In the genomic region with DNA sequence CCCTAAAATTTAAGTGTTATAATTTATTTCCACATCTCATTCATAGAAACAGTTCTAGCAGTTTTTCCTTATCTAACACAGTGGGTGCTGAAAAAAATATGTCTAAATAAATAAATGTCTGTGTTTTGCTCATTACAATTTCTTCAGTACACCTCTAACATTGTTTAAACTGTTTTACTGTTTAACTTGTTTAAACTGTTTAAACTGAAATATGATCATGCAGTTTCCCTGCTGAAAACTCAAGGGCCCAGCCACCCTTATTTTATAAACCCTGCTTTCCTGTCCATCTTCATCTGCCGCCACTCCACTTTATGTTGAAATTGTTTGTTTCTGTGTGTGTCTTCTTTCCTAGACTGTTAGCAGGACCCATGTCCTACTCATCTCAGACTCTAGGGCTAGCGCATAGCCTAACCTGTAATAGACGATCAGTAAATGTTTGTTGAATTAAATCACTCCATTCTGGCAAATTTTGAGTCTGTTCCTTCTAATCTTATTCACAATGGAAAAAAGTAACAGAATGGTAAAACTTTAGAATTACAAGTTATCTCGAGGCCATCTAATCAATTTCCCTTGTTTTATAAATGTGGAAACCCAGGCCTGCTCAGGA, we compare ENCODE assay signal across 11 cellular contexts. TPM values are rescaled to one million over a fixed set of nuclear protein-coding genes. Genes with fewer than 3 reads are reported as not detected.
A peak's percentile ranks its signal among the peaks of the same experiment; 100 is the strongest.
DNase-seq lines count a peak whose midpoint lies in the region; ATAC-seq and TF ChIP-seq lines count a peak whose summit lies in the region.
"Had no signal": no experiment of that assay in that cellular context is flagged by ENCODE, and none has a peak within 500 bp of the region (broad histone marks: within the 10 kb centered on the region; RNA-seq: fewer than 3 reads in every experiment).

No MANE protein-coding gene starts in this region.

- POLR2A ChIA-PET in OCI-LY7 (lab: Charles Lee), result interaction anchor here (0.5 to 4.8 kb wide), 6 partner anchors 8 to 73 kb away, joined by 3 to 78 read pairs (median 4); a partner anchor contains a TSS

- peak overlapping the region; percentile 43 for H3K4me2 ChIP-seq in OCI-LY7 (ENCODE audit: low read length)

- H3K27me3 Mint-ChIP-seq in activated naive CD8-positive, alpha-beta T cell treated with anti-CD3 and anti-CD28 coated beads, Interleukin-2, amount 50 U/mL, for 24 hours, result peaks cover 4% of the 10 kb centered on the region

- H3K4me1 ChIP-seq in OCI-LY7 (ENCODE audit: insufficient read depth, low read length, poor library complexity, severe bottlenecking) (peaks cover 47% of the 10 kb centered on the region), SJCRH30 (peaks cover 11% of the 10 kb centered on the region)

- no peaks in the 10 kb centered on the region for H3K9me2 ChIP-seq in OCI-LY7 (ENCODE audit: insufficient read depth, low read length)

- H3K36me3 Mint-ChIP-seq in activated naive CD8-positive, alpha-beta T cell treated with anti-CD3 and anti-CD28 coated beads, Interleukin-2, amount 50 U/mL, for 24 hours (ENCODE audit: low read depth), result peaks cover 5% of the 10 kb centered on the region

- peak; percentile 27 for DNase-seq in ACHN
- DNase-seq in DMS53 treated with DMSO at 0.1 percent for 48 hours (lab: John Stamatoyannopoulos, UW; ENCODE audit: unreplicated experiment), result peak; percentile 66
- no peak for DNase-seq in OCI-LY7 (ENCODE audit: low spot score)
- DNase-seq in left lobe of liver (ENCODE audit: low spot score), result no peak
- DNase-seq in SW 1271 (lab: John Stamatoyannopoulos, UW), result no peak
- DNase-seq in SJCRH30, result no peak
- no peak for DNase-seq in hippocampal formation (lab: John Stamatoyannopoulos, UW)
- DNase-seq in activated naive CD8-positive, alpha-beta T cell treated with anti-CD3 and anti-CD28 coated beads, Interleukin-2, amount 50 U/mL, for 24 hours, result no peak
- DNase-seq: stimulated activated CD4-positive, alpha-beta T cell treated with anti-CD3 and anti-CD28 coated beads, Interleukin-2, amount 100 ng/mL, for 48 hours had no signal

- peaks cover 28% of the 10 kb centered on the region for H3K4me1 Mint-ChIP-seq in activated naive CD8-positive, alpha-beta T cell treated with anti-CD3 and anti-CD28 coated beads, Interleukin-2, amount 50 U/mL, for 24 hours

- H3K36me3 ChIP-seq in OCI-LY7 (ENCODE audit: insufficient read depth, low read length), result no peaks in the 10 kb centered on the region; the same call in 1 of the 2 replicates
- H3K36me3 ChIP-seq in SJCRH30, result no peaks in the 10 kb centered on the region
- H3K36me3 ChIP-seq: HAP-1 had no signal

- H3K9me3 ChIP-seq in OCI-LY7 (ENCODE audit: low read length), result no peaks in the 10 kb centered on the region
- no peaks in the 10 kb centered on the region; the same call in 1 of the 2 replicates for H3K9me3 ChIP-seq in SJCRH30 (replicated peaks)
- H3K9me3 ChIP-seq: HAP-1 had no signal

- intact Hi-C loops in OCI-LY7 (cut with micrococcal nuclease; ENCODE audit: unreplicated experiment), result loop anchor here (1.0 to 10.0 kb wide), 6 partner anchors 23 to 342 kb away; no protein-coding TSS in a partner anchor

- H3K27me3 ChIP-seq in SJCRH30, result no peaks in the 10 kb centered on the region

- H3K4me3 Mint-ChIP-seq in activated naive CD8-positive, alpha-beta T cell treated with anti-CD3 and anti-CD28 coated beads, Interleukin-2, amount 50 U/mL, for 24 hours, result no peak overlapping the region

- peak overlapping the region; percentile 84; the same call in 1 of the 2 replicates for H2AFZ ChIP-seq in OCI-LY7 (ENCODE audit: low read length)

- no peaks in the 10 kb centered on the region for H3K9me3 Mint-ChIP-seq in activated naive CD8-positive, alpha-beta T cell treated with anti-CD3 and anti-CD28 coated beads, Interleukin-2, amount 50 U/mL, for 24 hours
- H3K9me3 Mint-ChIP-seq: activated naive CD4-positive, alpha-beta T cell treated with anti-CD3 and anti-CD28 coated beads, Interleukin-2, amount 50 U/mL, for 72 hours had no signal

- peak; percentile 25 for ATAC-seq in left lobe of liver
- no peak for ATAC-seq in activated naive CD8-positive, alpha-beta T cell treated with anti-CD3 and anti-CD28 coated beads, Interleukin-2, amount 50 U/mL, for 24 hours
- ATAC-seq: activated naive CD4-positive, alpha-beta T cell treated with anti-CD3 and anti-CD28 coated beads, Interleukin-2, amount 50 U/mL, for 72 hours had no signal

- no peaks in the 10 kb centered on the region for H3K79me2 ChIP-seq in OCI-LY7 (ENCODE audit: insufficient read depth, low read depth, low read length)

- H4K20me1 ChIP-seq in OCI-LY7 (ENCODE audit: insufficient read depth, low read length), result no peaks in the 10 kb centered on the region

- H3K27ac ChIP-seq in OCI-LY7 (ENCODE audit: low read depth, low read length, poor library complexity, severe bottlenecking), result peak overlapping the region; percentile 12
- no peak overlapping the region for H3K27ac ChIP-seq in SJCRH30

- BruUV-seq in OCI-LY7 (replicated peaks; lab: Mats Ljungman, UMichigan), result no TSS peak

- H3K27ac Mint-ChIP-seq in activated naive CD8-positive, alpha-beta T cell treated with anti-CD3 and anti-CD28 coated beads, Interleukin-2, amount 50 U/mL, for 24 hours, result no peak overlapping the region

- CTCF ChIA-PET in OCI-LY7 (lab: Charles Lee; ENCODE audit: unreplicated experiment), result interaction anchor here (0.7 to 1.2 kb wide), 8 partner anchors 11 to 303 kb away, joined by 3 to 11 read pairs (median 4); no protein-coding TSS in a partner anchor

- no peak for TF ChIP-seq CTCF in OCI-LY7 (conservative IDR thresholded peaks at IDR 0.05; ENCODE audit: low read length)

- H3K4me3 ChIP-seq in OCI-LY7 (ENCODE audit: low read depth, low read length, poor library complexity, severe bottlenecking), result no peak overlapping the region
- no peak overlapping the region for H3K4me3 ChIP-seq in SJCRH30
- H3K4me3 ChIP-seq: HAP-1 had no signal

- in situ Hi-C loops in ACHN (cut with HindIII; ENCODE audit: low pct_ligation_motif_present, low pct_unique_long_range_greater_than_20kb, low sequenced_read_pairs), result no loop called here

RNA-seq across cellular contexts. Expression of a gene that starts 9.4 kb away (rescaled TPM):
- 11.9 and 12.5 TPM in 2 replicates for total RNA-seq in OCI-LY7 (2014; rRNA removed; shearing (Covaris generic))
- total RNA-seq in OCI-LY7 (2022) (36.3 and 43.9 TPM in 2 replicates), left lobe of liver (14.8 TPM)
- 2.4 and 3.6 TPM in 2 replicates for total RNA-seq in SJCRH30 (2014; rRNA removed; shearing (Covaris generic))

RNA-seq across cellular contexts. Expression of a gene that starts 12.2 kb away (rescaled TPM):
- total RNA-seq in OCI-LY7 (2014; rRNA removed; shearing (Covaris generic)), result 102 and 120 TPM in 2 replicates
- total RNA-seq in OCI-LY7 (2022) (282 and 343 TPM in 2 replicates), left lobe of liver (27.4 TPM)
- total RNA-seq in SJCRH30 (2014; rRNA removed; shearing (Covaris generic)), result 26.6 and 41.2 TPM in 2 replicates

Comparison
In these comparisons a context has a peak if more than half of its experiments do, and no peak if none do; other contexts are left out.
1. DNase-seq: peak in ACHN (single experiment) and DMS53 treated with DMSO at 0.1 percent for 48 hours (single experiment); none in OCI-LY7 (single experiment), left lobe of liver (single experiment), SW 1271 (0 of 2), SJCRH30 (0 of 2), hippocampal formation (0 of 2) and activated naive CD8-positive, alpha-beta T cell treated with anti-CD3 and anti-CD28 coated beads, Interleukin-2, amount 50 U/mL, for 24 hours (single experiment).